8 cellular contexts compared by ENCODE assay signal in the genomic region with DNA sequence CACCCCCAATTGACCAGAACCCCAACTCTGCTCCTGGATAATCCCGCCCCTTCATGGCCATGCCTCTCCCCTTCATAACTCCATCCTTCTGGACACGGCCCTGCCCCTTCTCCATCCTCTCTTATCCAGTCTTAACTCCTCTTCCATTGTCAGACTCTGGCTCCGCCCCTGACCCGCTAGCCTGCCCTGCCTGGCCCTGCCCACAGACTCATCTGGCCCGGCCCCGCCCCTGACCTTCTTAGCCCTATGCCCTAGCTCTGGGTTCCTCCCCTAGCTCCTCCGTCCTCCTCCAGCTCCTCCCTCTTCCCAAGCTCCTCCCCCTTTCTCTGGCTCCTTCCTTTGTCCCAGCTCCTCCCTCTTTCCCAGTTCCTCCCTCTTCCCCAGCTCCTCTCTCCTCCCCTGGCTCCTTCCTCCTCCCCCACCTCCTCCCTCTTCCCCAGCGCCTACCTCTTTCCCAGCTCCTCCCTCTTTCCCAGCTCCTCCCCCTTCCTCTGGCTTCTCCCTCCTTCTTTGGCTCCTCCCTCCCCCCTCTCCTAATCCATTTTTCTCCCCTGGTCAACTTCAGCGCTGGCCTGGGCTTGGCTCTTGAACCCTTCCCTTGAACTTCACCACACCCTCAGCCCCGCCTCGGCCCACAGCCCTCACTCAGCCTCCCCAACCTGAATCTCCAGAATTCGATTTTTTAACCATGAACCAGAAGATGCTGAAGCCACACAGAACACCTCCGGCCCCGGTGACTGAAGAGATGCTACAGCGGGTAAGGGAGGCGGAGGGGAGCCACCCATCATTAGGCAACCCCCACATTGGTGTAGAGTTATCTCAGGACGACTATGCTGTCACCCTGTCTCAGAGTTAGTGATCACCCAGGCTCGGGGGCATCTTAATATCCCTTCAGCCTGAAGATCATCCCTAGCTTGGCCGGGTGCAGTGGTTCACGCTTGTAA. TPM values are rescaled to one million over a fixed set of nuclear protein-coding genes. Genes with fewer than 3 reads are reported as not detected.
DNase-seq lines count a peak whose midpoint lies in the region; ATAC-seq, FAIRE-seq and TF ChIP-seq lines count a peak whose summit lies in the region.

No MANE protein-coding gene starts in this region.

- TF ChIP-seq RAD21 in HepG2 (CRISPR knock-in tag; IDR thresholded peaks at IDR 0.05): no peak

- H3K9me3 ChIP-seq in ES-I3 (ENCODE audit: control insufficient read depth, insufficient read depth, low read length): no peaks in the 10 kb centered on the region
- H3K9me3 ChIP-seq in HepG2 (ENCODE audit: low read length): no peaks in the 10 kb centered on the region
- no peaks in the 10 kb centered on the region for H3K9me3 ChIP-seq in testis

- FAIRE-seq in HepG2 (lab: Jason Lieb, UNC): no peak

- POLR2A ChIA-PET in HepG2 (lab: Yijun Ruan, JAX): interaction anchor here (0.8 to 1.7 kb wide), 6 partner anchors 9 to 111 kb away, joined by 3 to 14 read pairs (median 4); a partner anchor contains a TSS

- no peak for TF ChIP-seq POLR2A in HepG2 (IDR thresholded peaks at IDR 0.05; ENCODE audit: insufficient read depth in 1 of 2, low read depth in 2 of 2, low read length in 2 of 2)
- no peak for TF ChIP-seq POLR2A in testis (IDR thresholded peaks at IDR 0.05)

- no TSS peak for BruUV-seq in HepG2 (replicated peaks; lab: Mats Ljungman, UMichigan)

- TF ChIP-seq EP300 in HepG2 (IDR thresholded peaks at IDR 0.05; ENCODE audit: low read depth in 2 of 2, low read length in 2 of 2) (no peak), HepG2 (CRISPR knock-in tag; IDR thresholded peaks at IDR 0.05; ENCODE audit: borderline replicate concordance) (no peak)

- peak overlapping the region; percentile 42; the same call in 1 of the 2 replicates for H3K4me2 ChIP-seq in HepG2 (ENCODE audit: low read depth, low read length)

- DNase-seq in NCI-H128 (lab: John Stamatoyannopoulos, UW; ENCODE audit: unreplicated experiment): peak; percentile 50
- DNase-seq in SW480 (ENCODE audit: low spot score): peak; percentile 95
- DNase-seq in coronary artery (ENCODE audit: low spot score): peak; percentile 87
- peak; percentile 52 for DNase-seq in HepG2 (ENCODE audit: low spot score)
- peak; percentile 63 for DNase-seq in testis
- no peak for DNase-seq in inferior parietal cortex (ENCODE audit: extremely low spot score)

- H3K9ac ChIP-seq in ES-I3 (ENCODE audit: low read depth, low read length) (peak overlapping the region; percentile 37; the same call in 1 of the 2 replicates), HepG2 (ENCODE audit: insufficient read depth, low read depth, low read length) (no peak overlapping the region)

- CTCF ChIA-PET in HepG2 (lab: Yijun Ruan, JAX; ENCODE audit: low intra/inter-chr PET ratio, low total read pairs): no interaction called here

- in situ Hi-C loops in HepG2 (cut with HindIII; ENCODE audit: extremely low pct_ligation_motif_present, low pct_unique_long_range_greater_than_20kb): no loop called here

- TF ChIP-seq CTCF in coronary artery (IDR thresholded peaks at IDR 0.05) (no peak), HepG2 (CRISPR knock-in tag; IDR thresholded peaks at IDR 0.05) (no peak), testis (IDR thresholded peaks at IDR 0.05) (no peak)

- WGBS in HepG2 (ENCODE audit: low lambda C conversion rate): 43% methylated on average over 20 of the region's 20 CpGs
- WGBS in testis, 2 donors: 37 to 40% methylated on average over 19 to 20 of the region's 20 CpGs

- ATAC-seq in HepG2 (peak; percentile 83), HG02763 (IDR thresholded peaks at IDR 0.05; ENCODE audit: unreplicated experiment) (no peak)

- H3K27ac ChIP-seq in coronary artery (no peak overlapping the region), HepG2 (ENCODE audit: extremely low read length, insufficient read depth, low read length) (no peak overlapping the region), testis (no peak overlapping the region)

- H3K27me3 ChIP-seq in HepG2 (ENCODE audit: control insufficient read depth in 1 of 2, insufficient read depth in 2 of 2, low read length in 2 of 2): no peaks in the 10 kb centered on the region; a peak in 1 of 5 replicates
- H3K27me3 ChIP-seq in testis: no peaks in the 10 kb centered on the region

- H3K79me2 ChIP-seq in HepG2 (ENCODE audit: insufficient read depth, low read length): no peaks in the 10 kb centered on the region

- H3K36me3 ChIP-seq in ES-I3 (ENCODE audit: insufficient read depth, low read length) (no peaks in the 10 kb centered on the region), HepG2 (replicated peaks in 1 of 2; ENCODE audit: control insufficient read depth in 1 of 2, insufficient read depth in 2 of 2, low read length in 2 of 2) (no peaks in the 10 kb centered on the region), testis (ENCODE audit: low read depth, missing control alignments) (no peaks in the 10 kb centered on the region)

- intact Hi-C loops in HepG2 (cut with micrococcal nuclease; ENCODE audit: unreplicated experiment): no loop called here
- intact Hi-C loops in testis (cut with DNase I; ENCODE audit: low total_unique reads): no loop called here

- no peak overlapping the region for H2AFZ ChIP-seq in HepG2 (ENCODE audit: low read length)

- no peaks in the 10 kb centered on the region for H4K20me1 ChIP-seq in HepG2 (ENCODE audit: insufficient read depth, low read length)

- H3K4me1 ChIP-seq in ES-I3 (ENCODE audit: insufficient read depth, low read length): peaks cover 7% of the 10 kb centered on the region; the same call in 1 of the 2 replicates
- peaks cover 8% of the 10 kb centered on the region for H3K4me1 ChIP-seq in HepG2 (ENCODE audit: insufficient read depth, low read length)
- H3K4me1 ChIP-seq in testis: peaks cover 6% of the 10 kb centered on the region

- H3K4me3 ChIP-seq in coronary artery (peak overlapping the region; percentile 22), HepG2 (replicated peaks in 1 of 3; ENCODE audit: insufficient read depth in 1 of 3, low read depth in 2 of 3, low read length in 3 of 3) (no peak overlapping the region; a peak in 1 of 6 replicates), testis (no peak overlapping the region)

RNA-seq across cellular contexts. Expression of a gene that starts 9.2 kb away (rescaled TPM):
- 6.4 and 9.1 TPM in 2 replicates for total RNA-seq in HepG2 (2016; rRNA removed; fragmentation: Illumina TruSeq; extraction: Trizol)
- 29.8 and 30.7 TPM in 2 replicates for total RNA-seq in HepG2 (2016; cell fraction: cytosol; rRNA removed; fragmentation: Illumina TruSeq; extraction: Trizol; ENCODE audit: low read depth)
- 7.4 and 8.8 TPM in 2 replicates for total RNA-seq in HepG2 (2016; cell fraction: insoluble cytoplasmic fraction; rRNA removed; fragmentation: Illumina TruSeq; extraction: Trizol)
- 40.6 and 43.0 TPM in 2 replicates for total RNA-seq in HepG2 (2016; cell fraction: membrane; rRNA removed; fragmentation: Illumina TruSeq; extraction: Trizol)
- 4.2 and 4.8 TPM in 2 replicates for total RNA-seq in HepG2 (2016; cell fraction: nucleus; rRNA removed; fragmentation: Illumina TruSeq; extraction: Trizol)
- 36.3 and 37.0 TPM in 2 replicates for polyA plus RNA-seq in HepG2 (2011; rRNA removed)
- polyA plus RNA-seq in HepG2 (2011; cell fraction: cytosol; rRNA removed): 27.2 and 34.8 TPM in 2 replicates
- polyA plus RNA-seq in HepG2 (2011; cell fraction: nucleus; rRNA removed): 16.8 and 18.8 TPM in 2 replicates
- polyA plus RNA-seq in HepG2 (2012): 18.3 and 24.5 TPM in 2 replicates
- polyA plus RNA-seq in HepG2 (2016; cell fraction: cytosol; fragmentation: Illumina TruSeq; extraction: Trizol; ENCODE audit: low read depth): 89.1 and 102 TPM in 2 replicates
- 21.6 and 26.7 TPM in 2 replicates for polyA plus RNA-seq in HepG2 (2016; cell fraction: insoluble cytoplasmic fraction; fragmentation: Illumina TruSeq; extraction: Trizol; ENCODE audit: low read depth)
- 106 and 124 TPM in 2 replicates for polyA plus RNA-seq in HepG2 (2016; cell fraction: membrane; fragmentation: Illumina TruSeq; extraction: Trizol; ENCODE audit: low read depth)
- polyA plus RNA-seq in HepG2 (2016; cell fraction: nucleus; fragmentation: Illumina TruSeq; extraction: Trizol; ENCODE audit: insufficient read depth, low read depth): 18.5 and 20.8 TPM in 2 replicates
- 17.5 and 24.9 TPM in 2 replicates for polyA minus RNA-seq in HepG2 (2011; rRNA and poly(A)+ RNA removed; ENCODE audit: low replicate concordance)
- polyA minus RNA-seq in HepG2 (2011; cell fraction: cytosol; rRNA and poly(A)+ RNA removed): 11.3 and 15.3 TPM in 2 replicates
- 2.2 and 3.4 TPM in 2 replicates for polyA minus RNA-seq in HepG2 (2011; cell fraction: nucleus; rRNA and poly(A)+ RNA removed)
- 10 to 100 TPM; 28.7 to 35.9 TPM for total RNA-seq in testis
- polyA plus RNA-seq in testis (ENCODE audit: insufficient read depth, low read depth, low replicate concordance): 21.0 TPM

RNA-seq across cellular contexts. Expression of a gene that starts 15.8 kb away (rescaled TPM):
- total RNA-seq in HepG2 (2016; rRNA removed; fragmentation: Illumina TruSeq; extraction: Trizol): 1.9 and 3.4 TPM in 2 replicates
- total RNA-seq in HepG2 (2016; cell fraction: cytosol; rRNA removed; fragmentation: Illumina TruSeq; extraction: Trizol; ENCODE audit: low read depth): 3.4 and 4.1 TPM in 2 replicates
- 1.8 and 4.3 TPM in 2 replicates for total RNA-seq in HepG2 (2016; cell fraction: insoluble cytoplasmic fraction; rRNA removed; fragmentation: Illumina TruSeq; extraction: Trizol)
- total RNA-seq in HepG2 (2016; cell fraction: membrane; rRNA removed; fragmentation: Illumina TruSeq; extraction: Trizol): 2.4 and 3.4 TPM in 2 replicates
- total RNA-seq in HepG2 (2016; cell fraction: nucleus; rRNA removed; fragmentation: Illumina TruSeq; extraction: Trizol): 3.8 and 4.3 TPM in 2 replicates
- polyA plus RNA-seq in HepG2 (2011; rRNA removed): 11.6 and 15.7 TPM in 2 replicates
- polyA plus RNA-seq in HepG2 (2011; cell fraction: cytosol; rRNA removed): 6.4 and 7.4 TPM in 2 replicates
- polyA plus RNA-seq in HepG2 (2011; cell fraction: nucleus; rRNA removed): 29.1 and 39.0 TPM in 2 replicates
- polyA plus RNA-seq in HepG2 (2012): 3.4 and 4.8 TPM in 2 replicates
- polyA plus RNA-seq in HepG2 (2016; cell fraction: cytosol; fragmentation: Illumina TruSeq; extraction: Trizol; ENCODE audit: low read depth): 2.3 and 3.2 TPM in 2 replicates
- 2.9 and 3.5 TPM in 2 replicates for polyA plus RNA-seq in HepG2 (2016; cell fraction: insoluble cytoplasmic fraction; fragmentation: Illumina TruSeq; extraction: Trizol; ENCODE audit: low read depth)
- polyA plus RNA-seq in HepG2 (2016; cell fraction: membrane; fragmentation: Illumina TruSeq; extraction: Trizol; ENCODE audit: low read depth): 3.3 and 3.4 TPM in 2 replicates
- polyA plus RNA-seq in HepG2 (2016; cell fraction: nucleus; fragmentation: Illumina TruSeq; extraction: Trizol; ENCODE audit: insufficient read depth, low read depth): 16.6 and 21.1 TPM in 2 replicates
- 19.2 and 110 TPM in 2 replicates for polyA minus RNA-seq in HepG2 (2011; rRNA and poly(A)+ RNA removed; ENCODE audit: low replicate concordance)
- 2.4 and 4.4 TPM in 2 replicates for polyA minus RNA-seq in HepG2 (2011; cell fraction: cytosol; rRNA and poly(A)+ RNA removed)
- polyA minus RNA-seq in HepG2 (2011; cell fraction: nucleus; rRNA and poly(A)+ RNA removed): 4.8 and 5.9 TPM in 2 replicates
- 10 to 100 TPM; 17.7 to 26.9 TPM for total RNA-seq in testis
- 15.2 TPM for polyA plus RNA-seq in testis (ENCODE audit: insufficient read depth, low read depth, low replicate concordance)

RNA-seq across cellular contexts. Expression of a gene that starts 17.8 kb away (rescaled TPM):
- total RNA-seq in HepG2 (2016; rRNA removed; fragmentation: Illumina TruSeq; extraction: Trizol) (not detected in 2 replicates), testis (10 to 100 TPM; 12.3 to 20.9 TPM)
- not detected in 2 replicates for total RNA-seq in HepG2 (2016; cell fraction: cytosol; rRNA removed; fragmentation: Illumina TruSeq; extraction: Trizol; ENCODE audit: low read depth)
- not detected in 2 replicates for total RNA-seq in HepG2 (2016; cell fraction: insoluble cytoplasmic fraction; rRNA removed; fragmentation: Illumina TruSeq; extraction: Trizol)
- not detected in 2 replicates for total RNA-seq in HepG2 (2016; cell fraction: membrane; rRNA removed; fragmentation: Illumina TruSeq; extraction: Trizol)
- total RNA-seq in HepG2 (2016; cell fraction: nucleus; rRNA removed; fragmentation: Illumina TruSeq; extraction: Trizol): not detected in 2 replicates
- polyA plus RNA-seq in HepG2 (2011; rRNA removed) (not detected in 2 replicates), testis (ENCODE audit: insufficient read depth, low read depth, low replicate concordance) (26.0 TPM)
- polyA plus RNA-seq in HepG2 (2011; cell fraction: cytosol; rRNA removed): 0.07 TPM in 1 of 2 replicates, not detected in the other
- polyA plus RNA-seq in HepG2 (2011; cell fraction: nucleus; rRNA removed): 0.12 and 0.16 TPM in 2 replicates
- not detected in 2 replicates for polyA plus RNA-seq in HepG2 (2012)
- polyA plus RNA-seq in HepG2 (2016; cell fraction: cytosol; fragmentation: Illumina TruSeq; extraction: Trizol; ENCODE audit: low read depth): not detected in 2 replicates
- polyA plus RNA-seq in HepG2 (2016; cell fraction: insoluble cytoplasmic fraction; fragmentation: Illumina TruSeq; extraction: Trizol; ENCODE audit: low read depth): not detected in 2 replicates
- polyA plus RNA-seq in HepG2 (2016; cell fraction: membrane; fragmentation: Illumina TruSeq; extraction: Trizol; ENCODE audit: low read depth): not detected in 2 replicates
- polyA plus RNA-seq in HepG2 (2016; cell fraction: nucleus; fragmentation: Illumina TruSeq; extraction: Trizol; ENCODE audit: insufficient read depth, low read depth): not detected in 2 replicates
- 1.4 TPM in 1 of 2 replicates, not detected in the other for polyA minus RNA-seq in HepG2 (2011; rRNA and poly(A)+ RNA removed; ENCODE audit: low replicate concordance)
- polyA minus RNA-seq in HepG2 (2011; cell fraction: cytosol; rRNA and poly(A)+ RNA removed): not detected in 2 replicates
- not detected in 2 replicates for polyA minus RNA-seq in HepG2 (2011; cell fraction: nucleus; rRNA and poly(A)+ RNA removed)

RNA-seq across cellular contexts. Expression of a gene that starts 28.9 kb away (rescaled TPM):
- 11.1 and 28.2 TPM in 2 replicates for total RNA-seq in HepG2 (2016; rRNA removed; fragmentation: Illumina TruSeq; extraction: Trizol)
- total RNA-seq in HepG2 (2016; cell fraction: cytosol; rRNA removed; fragmentation: Illumina TruSeq; extraction: Trizol; ENCODE audit: low read depth): 6.7 and 9.9 TPM in 2 replicates
- total RNA-seq in HepG2 (2016; cell fraction: insoluble cytoplasmic fraction; rRNA removed; fragmentation: Illumina TruSeq; extraction: Trizol): 7.3 and 24.9 TPM in 2 replicates
- total RNA-seq in HepG2 (2016; cell fraction: membrane; rRNA removed; fragmentation: Illumina TruSeq; extraction: Trizol): 9.5 and 10.2 TPM in 2 replicates
- total RNA-seq in HepG2 (2016; cell fraction: nucleus; rRNA removed; fragmentation: Illumina TruSeq; extraction: Trizol): 39.4 and 51.4 TPM in 2 replicates
- polyA plus RNA-seq in HepG2 (2011; rRNA removed): 24.9 and 28.4 TPM in 2 replicates
- 8.4 and 14.6 TPM in 2 replicates for polyA plus RNA-seq in HepG2 (2011; cell fraction: cytosol; rRNA removed)
- polyA plus RNA-seq in HepG2 (2011; cell fraction: nucleus; rRNA removed): 192 and 272 TPM in 2 replicates
- polyA plus RNA-seq in HepG2 (2012): 22.0 and 47.4 TPM in 2 replicates
- polyA plus RNA-seq in HepG2 (2016; cell fraction: cytosol; fragmentation: Illumina TruSeq; extraction: Trizol; ENCODE audit: low read depth): 4.0 and 4.8 TPM in 2 replicates
- 9.1 and 14.0 TPM in 2 replicates for polyA plus RNA-seq in HepG2 (2016; cell fraction: insoluble cytoplasmic fraction; fragmentation: Illumina TruSeq; extraction: Trizol; ENCODE audit: low read depth)
- 4.9 and 7.2 TPM in 2 replicates for polyA plus RNA-seq in HepG2 (2016; cell fraction: membrane; fragmentation: Illumina TruSeq; extraction: Trizol; ENCODE audit: low read depth)
- 115 and 120 TPM in 2 replicates for polyA plus RNA-seq in HepG2 (2016; cell fraction: nucleus; fragmentation: Illumina TruSeq; extraction: Trizol; ENCODE audit: insufficient read depth, low read depth)
- polyA minus RNA-seq in HepG2 (2011; rRNA and poly(A)+ RNA removed; ENCODE audit: low replicate concordance): 20.0 and 49.5 TPM in 2 replicates
- 21.5 and 23.2 TPM in 2 replicates for polyA minus RNA-seq in HepG2 (2011; cell fraction: cytosol; rRNA and poly(A)+ RNA removed)
- polyA minus RNA-seq in HepG2 (2011; cell fraction: nucleus; rRNA and poly(A)+ RNA removed): 37.4 and 52.5 TPM in 2 replicates
- 100 to 1,000 TPM; 109 to 143 TPM for total RNA-seq in testis
- 153 TPM for polyA plus RNA-seq in testis (ENCODE audit: insufficient read depth, low read depth, low replicate concordance)

Comparison
In these comparisons a context has a peak if more than half of its experiments do, and no peak if none do; other contexts are left out.
1. RNA of a gene that starts 17.8 kb away (total RNA-seq): 12.3 to 20.9 TPM in testis; not detected in HepG2; every median in the first group is over 10 times any median in the second.